In the genomic region with DNA sequence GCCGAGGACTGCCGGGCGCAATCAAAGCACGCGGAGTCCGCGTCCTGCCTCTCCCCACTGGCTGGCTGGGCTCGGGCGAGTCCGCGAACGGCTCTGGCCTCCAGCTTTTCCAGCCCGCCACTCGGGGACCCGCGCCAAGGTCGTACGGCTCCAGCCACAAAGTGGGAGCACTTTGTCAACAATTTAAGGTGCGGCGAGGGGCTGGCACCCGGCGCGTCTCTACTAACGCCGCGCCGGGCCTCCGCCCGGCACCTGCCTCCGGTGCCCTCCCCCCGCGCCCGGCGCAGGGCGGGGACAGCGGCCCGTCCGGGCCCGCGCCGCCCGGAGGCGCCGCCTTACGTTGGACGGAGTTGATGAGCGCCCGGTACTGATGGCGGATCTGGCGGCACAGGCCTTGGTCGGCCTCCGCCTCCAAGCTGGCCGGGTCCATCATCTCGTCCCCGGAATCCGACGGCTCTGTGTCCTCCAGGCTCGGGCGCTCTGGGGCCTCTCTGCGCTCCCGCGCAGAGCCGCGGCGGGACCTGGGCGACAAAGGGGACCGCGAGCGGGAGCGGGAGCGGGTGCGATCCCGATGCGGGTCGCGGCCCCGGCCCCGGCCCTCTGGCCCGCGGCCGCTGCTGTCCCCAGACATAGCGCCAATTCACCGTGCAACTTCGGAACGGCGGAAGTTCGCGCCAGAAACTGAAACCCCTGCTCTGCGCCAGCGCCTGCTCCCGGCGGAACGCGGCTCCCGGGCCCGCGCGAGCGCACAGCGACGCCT, we compare ENCODE assay signal across 8 cellular contexts. TPM values are rescaled to one million over a fixed set of nuclear protein-coding genes. Genes with fewer than 3 reads are reported as not detected.
A peak's percentile ranks its signal among the peaks of the same experiment; 100 is the strongest.
DNase-seq lines count a peak whose midpoint lies in the region; ATAC-seq and TF ChIP-seq lines count a peak whose summit lies in the region.

A gene with protein sequence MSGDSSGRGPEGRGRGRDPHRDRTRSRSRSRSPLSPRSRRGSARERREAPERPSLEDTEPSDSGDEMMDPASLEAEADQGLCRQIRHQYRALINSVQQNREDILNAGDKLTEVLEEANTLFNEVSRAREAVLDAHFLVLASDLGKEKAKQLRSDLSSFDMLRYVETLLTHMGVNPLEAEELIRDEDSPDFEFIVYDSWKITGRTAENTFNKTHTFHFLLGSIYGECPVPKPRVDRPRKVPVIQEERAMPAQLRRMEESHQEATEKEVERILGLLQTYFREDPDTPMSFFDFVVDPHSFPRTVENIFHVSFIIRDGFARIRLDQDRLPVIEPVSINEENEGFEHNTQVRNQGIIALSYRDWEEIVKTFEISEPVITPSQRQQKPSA (minus strand): TSS at position 683 of the 760 bp plus-strand sequence. CDS start 52 bp downstream, at position 631.

- no peaks in the 10 kb centered on the region for H3K9me3 Mint-ChIP-seq in IgD-negative memory B cell
- no peaks in the 10 kb centered on the region for H3K9me3 Mint-ChIP-seq in activated naive CD4-positive, alpha-beta T cell treated with anti-CD3 and anti-CD28 coated beads, Interleukin-2, amount 50 U/mL, for 24 hours

- H3K36me3 Mint-ChIP-seq in IgD-negative memory B cell, result no peaks in the 10 kb centered on the region
- H3K36me3 Mint-ChIP-seq in activated naive CD4-positive, alpha-beta T cell treated with anti-CD3 and anti-CD28 coated beads, Interleukin-2, amount 50 U/mL, for 24 hours, result peaks cover 8% of the 10 kb centered on the region

- H4K20me1 ChIP-seq in osteoblast (ENCODE audit: insufficient read depth, low read length), result peaks cover 3% of the 10 kb centered on the region

- peak; percentile 81 for ATAC-seq in GM21576 (IDR thresholded peaks at IDR 0.05; ENCODE audit: unreplicated experiment)

- peak within 1 kb of the TSS; percentile 81 to 94 (median 90) for H3K4me3 Mint-ChIP-seq in IgD-negative memory B cell
- H3K4me3 Mint-ChIP-seq in activated naive CD4-positive, alpha-beta T cell treated with anti-CD3 and anti-CD28 coated beads, Interleukin-2, amount 50 U/mL, for 24 hours, result peak within 1 kb of the TSS; percentile 90

- DNase-seq in ELR (ENCODE audit: low read depth) (peak; percentile 84), SK-N-DZ (ENCODE audit: low spot score) (peak; percentile 82), glomerular endothelial cell (ENCODE audit: extremely low read depth, low read depth, low spot score) (no peak), osteoblast (ENCODE audit: insufficient read length, low spot score, missing footprints) (peak; percentile 99)

- H3K36me3 ChIP-seq in osteoblast (ENCODE audit: insufficient read depth, low read length), result peaks cover 2% of the 10 kb centered on the region

- peak within 1 kb of the TSS; percentile 89 for H3K4me3 ChIP-seq in osteoblast (ENCODE audit: insufficient read depth, low read length)

- no peaks in the 10 kb centered on the region for H3K27me3 Mint-ChIP-seq in IgD-negative memory B cell
- H3K27me3 Mint-ChIP-seq in activated naive CD4-positive, alpha-beta T cell treated with anti-CD3 and anti-CD28 coated beads, Interleukin-2, amount 50 U/mL, for 24 hours, result no peaks in the 10 kb centered on the region

- no peaks in the 10 kb centered on the region for H3K9me3 ChIP-seq in osteoblast (ENCODE audit: low read depth, low read length)

- H3K27ac ChIP-seq in osteoblast (ENCODE audit: low read depth, low read length) (peak within 1 kb of the TSS; percentile 69), temporal lobe (ENCODE audit: low read depth, low read length) (peak within 1 kb of the TSS; percentile 63)

- peak within 1 kb of the TSS; percentile 95 for H3K4me2 ChIP-seq in osteoblast (ENCODE audit: insufficient read depth, low read length)

- no peaks in the 10 kb centered on the region for H3K27me3 ChIP-seq in osteoblast (ENCODE audit: insufficient read depth, low read length)

- peak within 1 kb of the TSS in 1 of 3 donors; percentile 81 for H3K27ac Mint-ChIP-seq in IgD-negative memory B cell
- peak within 1 kb of the TSS; percentile 41 for H3K27ac Mint-ChIP-seq in activated naive CD4-positive, alpha-beta T cell treated with anti-CD3 and anti-CD28 coated beads, Interleukin-2, amount 50 U/mL, for 24 hours

- TF ChIP-seq CTCF in osteoblast (IDR thresholded peaks at IDR 0.05; ENCODE audit: extremely low read depth, low read depth, low read length), result no peak

- peaks cover 14% of the 10 kb centered on the region for H3K4me1 ChIP-seq in osteoblast (ENCODE audit: insufficient read depth, low read length)

- peaks cover 16 to 22% (median 20%) of the 10 kb centered on the region in 3 donors for H3K4me1 Mint-ChIP-seq in IgD-negative memory B cell
- peaks cover 25% of the 10 kb centered on the region for H3K4me1 Mint-ChIP-seq in activated naive CD4-positive, alpha-beta T cell treated with anti-CD3 and anti-CD28 coated beads, Interleukin-2, amount 50 U/mL, for 24 hours

- peaks cover 16% of the 10 kb centered on the region for H3K79me2 ChIP-seq in osteoblast (ENCODE audit: insufficient read depth, low read length)

- peak within 1 kb of the TSS; percentile 94 for H2AFZ ChIP-seq in osteoblast (ENCODE audit: low read length)

RNA-seq across cellular contexts. Expression of the gene that starts here (rescaled TPM):
- 51.1 TPM for polyA plus RNA-seq in IgD-negative memory B cell
- polyA plus RNA-seq in SK-N-DZ (2014; cell fraction: cytosol; rRNA removed), result 169 and 172 TPM in 2 replicates
- polyA plus RNA-seq in SK-N-DZ (2014; cell fraction: nucleus; rRNA removed), result 621 and 664 TPM in 2 replicates
- 54.3 and 56.3 TPM in 2 replicates for total RNA-seq in glomerular endothelial cell
- 25.7 and 28.9 TPM in 2 replicates for total RNA-seq in osteoblast
- total RNA-seq in temporal lobe, result 33.2 TPM
